In genomic region chr14:69606258-69606657, GRCh38 we compare ENCODE assay signal across 18 cellular contexts. TPM values are rescaled to one million over a fixed set of nuclear protein-coding genes. Genes with fewer than 3 reads are reported as not detected.
DNase-seq lines count a peak whose midpoint lies in the region; FAIRE-seq and TF ChIP-seq lines count a peak whose summit lies in the region.
"Had no signal": no experiment of that assay in that cellular context is flagged by ENCODE, and none has a peak within 500 bp of the region (broad histone marks: within the 10 kb centered on the region; RNA-seq: fewer than 3 reads in every experiment).

No MANE protein-coding gene starts in this region.

- H3K9me3 Mint-ChIP-seq in Calu3 (ENCODE audit: low read depth, unreplicated experiment) (no peaks in the 10 kb centered on the region), endodermal cell (no peaks in the 10 kb centered on the region), neural crest cell (no peaks in the 10 kb centered on the region)
- H3K9me3 Mint-ChIP-seq: central memory CD8-positive, alpha-beta T cell; GM23338 had no signal

- H3K4me1 ChIP-seq in endodermal cell (ENCODE audit: control insufficient read depth, insufficient read depth, low read length): no peaks in the 10 kb centered on the region
- peaks cover 7% of the 10 kb centered on the region for H3K4me1 ChIP-seq in A673 (ENCODE audit: insufficient read depth, low read length, poor library complexity, severe bottlenecking)
- H3K4me1 ChIP-seq: parathyroid adenoma had no signal

- H3K27me3 Mint-ChIP-seq in Calu3 (ENCODE audit: unreplicated experiment) (no peaks in the 10 kb centered on the region), endodermal cell (ENCODE audit: insufficient read depth) (no peaks in the 10 kb centered on the region), neural crest cell (ENCODE audit: low read depth) (no peaks in the 10 kb centered on the region)
- H3K27me3 Mint-ChIP-seq: central memory CD8-positive, alpha-beta T cell had no signal

- no peak for TF ChIP-seq POLR2A in NB4 (IDR thresholded peaks at IDR 0.05; ENCODE audit: extremely low read depth, insufficient read length)

- POLR2A ChIA-PET in A673 (lab: Charles Lee; ENCODE audit: low non-redundant PET): no interaction called here

- H3K27ac ChIP-seq in endodermal cell (ENCODE audit: low read depth, low read length) (peak overlapping the region; percentile 20), A673 (ENCODE audit: low read depth, low read length, poor library complexity, severe bottlenecking) (no peak overlapping the region)
- H3K27ac ChIP-seq: parathyroid adenoma, testis had no signal

- H3K4me3 ChIP-seq in NB4 (ENCODE audit: low read depth, low read length): no peak overlapping the region
- no peak overlapping the region for H3K4me3 ChIP-seq in endodermal cell (ENCODE audit: low read length)
- H3K4me3 ChIP-seq in A673 (ENCODE audit: low read depth, low read length, poor library complexity, severe bottlenecking): no peak overlapping the region
- H3K4me3 ChIP-seq: GM12878, GM23338, testis had no signal

- BruUV-seq in Calu3 (replicated peaks; lab: Mats Ljungman, UMichigan) (no TSS peak), A673 (replicated peaks; lab: Mats Ljungman, UMichigan) (no TSS peak)

- H3K36me3 Mint-ChIP-seq in Calu3 (ENCODE audit: insufficient read depth, unreplicated experiment) (no peaks in the 10 kb centered on the region), endodermal cell (ENCODE audit: low read depth) (no peaks in the 10 kb centered on the region), neural crest cell (ENCODE audit: low read depth) (no peaks in the 10 kb centered on the region)

- H3K4me1 Mint-ChIP-seq in Calu3 (ENCODE audit: low read depth, unreplicated experiment) (peaks cover 21% of the 10 kb centered on the region), endodermal cell (peaks cover 18% of the 10 kb centered on the region), neural crest cell (peaks cover 38% of the 10 kb centered on the region)

- no peak for FAIRE-seq in urothelium cell line (lab: Jason Lieb, UNC)
- FAIRE-seq: GM12878 had no signal

- H3K4me3 Mint-ChIP-seq in Calu3 (ENCODE audit: low read depth, unreplicated experiment) (no peak overlapping the region), endodermal cell (no peak overlapping the region), neural crest cell (peak overlapping the region; percentile 31)
- H3K4me3 Mint-ChIP-seq: central memory CD8-positive, alpha-beta T cell; GM23338 had no signal

- 61 to 86% methylated on average over 2 of the region's 2 CpGs for WGBS in endodermal cell (ENCODE audit: insufficient coverage in 1 of 2, insufficient read length in 1 of 2), 2 experiments

- H3K36me3 ChIP-seq in endodermal cell (ENCODE audit: control insufficient read depth, insufficient read depth, low read length) (no peaks in the 10 kb centered on the region), A673 (ENCODE audit: insufficient read depth, low read length, poor library complexity, severe bottlenecking) (no peaks in the 10 kb centered on the region)

- H3K27ac Mint-ChIP-seq in Calu3 (ENCODE audit: unreplicated experiment): peak overlapping the region; percentile 44
- peak overlapping the region; percentile 9 for H3K27ac Mint-ChIP-seq in endodermal cell
- H3K27ac Mint-ChIP-seq in neural crest cell (ENCODE audit: unreplicated experiment): peak overlapping the region; percentile 58

- no peaks in the 10 kb centered on the region for H3K27me3 ChIP-seq in endodermal cell (ENCODE audit: control insufficient read depth, insufficient read depth, low read length, poor library complexity, severe bottlenecking)
- H3K27me3 ChIP-seq in A673 (replicated peaks; ENCODE audit: insufficient read depth, low read depth, low read length, poor library complexity): no peaks in the 10 kb centered on the region
- H3K27me3 ChIP-seq: testis had no signal

- CTCF ChIA-PET in Calu3 (lab: Charles Lee) (interaction anchor here (0.7 to 1.1 kb wide), 2 partner anchors 29 to 124 kb away, joined by 3 to 4 read pairs; no protein-coding TSS in a partner anchor), A673 (lab: Charles Lee) (no interaction called here)

- H3K9me3 ChIP-seq in endodermal cell (ENCODE audit: control insufficient read depth, low read length): no peaks in the 10 kb centered on the region
- H3K9me3 ChIP-seq in A673 (ENCODE audit: low read depth, low read length, poor library complexity, severe bottlenecking): no peaks in the 10 kb centered on the region
- H3K9me3 ChIP-seq: testis had no signal

- no peak overlapping the region for H3K9ac ChIP-seq in endodermal cell (ENCODE audit: extremely low read depth, low read length, poor library complexity, severe bottlenecking)
- H3K9ac ChIP-seq: parathyroid adenoma had no signal

- DNase-seq in Calu3 (no peak), NB4 (ENCODE audit: low read depth) (peak; percentile 44), endodermal cell (peak; percentile 59), neural crest cell (ENCODE audit: low read depth, low spot score) (peak; percentile 44), urothelium cell line (ENCODE audit: low spot score) (no peak), A673 (ENCODE audit: low spot score) (no peak)
- no peak for DNase-seq in activated CD8-positive, alpha-beta memory T cell treated with anti-CD3 and anti-CD28 coated beads, Interleukin-2, amount 50 U/mL, for 4 hours
- DNase-seq in stimulated activated naive CD4-positive, alpha-beta T cell (lab: John Stamatoyannopoulos, UW): no peak
- DNase-seq: activated CD8-positive, alpha-beta memory T cell treated with anti-CD3 and anti-CD28 coated beads for 24 hours; NCI-H1930; NCI-H446; SHP77 treated with DMSO at 0.1 percent for 48 hours; testis had no signal

- intact Hi-C loops in Calu3 (cut with micrococcal nuclease; ENCODE audit: unreplicated experiment): no loop called here
- intact Hi-C loops in A673 (cut with micrococcal nuclease; ENCODE audit: unreplicated experiment): no loop called here

- no peak for TF ChIP-seq CTCF in Calu3 (IDR thresholded peaks at IDR 0.05; ENCODE audit: unreplicated experiment)
- no peak for TF ChIP-seq CTCF in NB4 (IDR thresholded peaks at IDR 0.05; ENCODE audit: low read depth, low read length)
- no peak for TF ChIP-seq CTCF in endodermal cell (conservative IDR thresholded peaks at IDR 0.05)
- no peak for TF ChIP-seq CTCF in neural crest cell (conservative IDR thresholded peaks at IDR 0.05)
- TF ChIP-seq CTCF in A673 (conservative IDR thresholded peaks at IDR 0.05; ENCODE audit: low read depth, low read length): no peak

RNA-seq across cellular contexts. Expression of gene SUSD6, which starts 5.1 kb away (rescaled TPM):
- 44.7 and 45.5 TPM in 2 replicates for total RNA-seq in Calu3 (2022)
- total RNA-seq in endodermal cell: 1 to 10 TPM; 5.7 to 5.9 TPM
- 10.2 TPM for polyA plus RNA-seq in endodermal cell (2013, experiment 1 of 2)
- 8.1 TPM for polyA plus RNA-seq in endodermal cell (2013, experiment 2 of 2)
- 12.9 and 13.7 TPM in 2 replicates for total RNA-seq in neural crest cell
- total RNA-seq in A673 (2021): 9.2 and 13.1 TPM in 2 replicates

RNA-seq across cellular contexts. Expression of gene CCDC177, which starts 31.6 kb away (rescaled TPM):
- total RNA-seq in Calu3 (2022): not detected in 2 replicates
- total RNA-seq in endodermal cell: 1 to 10 TPM; 4.0 to 5.8 TPM
- polyA plus RNA-seq in endodermal cell (2013, experiment 1 of 2): 3.3 TPM
- 3.1 TPM for polyA plus RNA-seq in endodermal cell (2013, experiment 2 of 2)
- 7.5 and 7.7 TPM in 2 replicates for total RNA-seq in neural crest cell
- 0.09 TPM in 1 of 2 replicates, not detected in the other for total RNA-seq in A673 (2021)
- total RNA-seq: GM12878, M059J had no signal
- polyA plus RNA-seq: GM12878 had no signal

Comparison
In these comparisons a context has a peak if more than half of its experiments do, and no peak if none do; other contexts are left out.
1. DNase-seq: peak in NB4 (single experiment), endodermal cell (single experiment) and neural crest cell (single experiment); none in Calu3 (single experiment), activated CD8-positive, alpha-beta memory T cell treated with anti-CD3 and anti-CD28 coated beads, Interleukin-2, amount 50 U/mL, for 4 hours (single experiment), urothelium cell line (single experiment), A673 (single experiment) and stimulated activated naive CD4-positive, alpha-beta T cell (0 of 6).
2. Peak in every context shown above with its lines, with median percentiles within 50 percentile points of each other: H3K27ac Mint-ChIP-seq.